In genomic region chr1:206912445-206913095, GRCh38 we compare ENCODE assay signal across 8 cellular contexts. TPM values are rescaled to one million over a fixed set of nuclear protein-coding genes. Genes with fewer than 3 reads are reported as not detected.
DNase-seq lines count a peak whose midpoint lies in the region; ATAC-seq and TF ChIP-seq lines count a peak whose summit lies in the region.

No MANE protein-coding gene starts in this region.

- H3K4me3 Mint-ChIP-seq in activated naive CD8-positive, alpha-beta T cell treated with anti-CD3 and anti-CD28 coated beads for 36 hours: peak overlapping the region; percentile 14
- no peak overlapping the region for H3K4me3 Mint-ChIP-seq in glutamatergic neuron (ENCODE audit: unreplicated experiment)

- DNase-seq in NCI-H1105 (lab: John Stamatoyannopoulos, UW) (peak; percentile 70), SJSA1 (ENCODE audit: low read depth in 1 of 2, low spot score in 2 of 2) (peak; percentile 66 to 73), glutamatergic neuron (peak; percentile 75), trophoblast cell (peak; percentile 69 to 95)
- DNase-seq in activated naive CD8-positive, alpha-beta T cell treated with anti-CD3 and anti-CD28 coated beads for 36 hours: peak; percentile 60

- peak; percentile 85 for TF ChIP-seq CTCF in glutamatergic neuron (IDR thresholded peaks at IDR 0.05; ENCODE audit: partially characterized antibody, unreplicated experiment)

- H3K14ac ChIP-seq in trophoblast cell (ENCODE audit: low read length): no peak overlapping the region

- no CpG with 5 or more reads among the region's 7 CpGs for WGBS in trophoblast cell (ENCODE audit: extremely low coverage, insufficient coverage, insufficient read length)

- H3K27ac ChIP-seq in BLaER1 (no peak overlapping the region), SJSA1 (no peak overlapping the region), trophoblast cell (ENCODE audit: low read depth, low read length) (no peak overlapping the region)

- H2BK5ac ChIP-seq in trophoblast cell (ENCODE audit: low read depth, low read length, poor library complexity): no peak overlapping the region

- H3K79me2 ChIP-seq in trophoblast cell (ENCODE audit: control insufficient read depth, insufficient read depth, low read length, poor library complexity): no peaks in the 10 kb centered on the region

- no peak overlapping the region for H3K4ac ChIP-seq in trophoblast cell (ENCODE audit: low read depth, low read length)

- no peak overlapping the region for H4K91ac ChIP-seq in trophoblast cell (ENCODE audit: low read depth, low read length)

- H3K27ac Mint-ChIP-seq in activated naive CD8-positive, alpha-beta T cell treated with anti-CD3 and anti-CD28 coated beads for 36 hours: peak overlapping the region; percentile 61
- H3K27ac Mint-ChIP-seq in glutamatergic neuron (ENCODE audit: unreplicated experiment): no peak overlapping the region

- H3K23ac ChIP-seq in trophoblast cell (ENCODE audit: low read length): no peak overlapping the region

- no peaks in the 10 kb centered on the region for H3K9me3 ChIP-seq in BLaER1
- no peaks in the 10 kb centered on the region for H3K9me3 ChIP-seq in SJSA1 (replicated peaks)
- H3K9me3 ChIP-seq in trophoblast cell (ENCODE audit: insufficient read depth, low read depth, low read length): no peaks in the 10 kb centered on the region

- H2AFZ ChIP-seq in trophoblast cell (ENCODE audit: insufficient read depth, low read length, poor library complexity): no peak overlapping the region

- H3K4me2 ChIP-seq in BLaER1 (0 out of 2 replicates have a peak overlapping the region, but pooled peaks have one; percentile 10), trophoblast cell (ENCODE audit: low read length) (no peak overlapping the region)

- ATAC-seq in GM19351 (IDR thresholded peaks at IDR 0.05; ENCODE audit: unreplicated experiment) (peak; percentile 57), GM19324 (IDR thresholded peaks at IDR 0.05; ENCODE audit: low FRiP score, unreplicated experiment) (no peak)

- no peak overlapping the region for H3K9ac ChIP-seq in BLaER1
- no peak overlapping the region for H3K9ac ChIP-seq in trophoblast cell (ENCODE audit: low read length)

- peaks cover 33% of the 10 kb centered on the region for H3K27me3 ChIP-seq in BLaER1
- H3K27me3 ChIP-seq in SJSA1 (replicated peaks): no peaks in the 10 kb centered on the region
- H3K27me3 ChIP-seq in trophoblast cell (ENCODE audit: insufficient read depth, low read length): peaks cover 11% of the 10 kb centered on the region

- no peak overlapping the region for H2BK120ac ChIP-seq in trophoblast cell (ENCODE audit: insufficient read depth, low read length, poor library complexity)

- peaks cover 47% of the 10 kb centered on the region for H3K36me3 Mint-ChIP-seq in activated naive CD8-positive, alpha-beta T cell treated with anti-CD3 and anti-CD28 coated beads for 36 hours
- no peaks in the 10 kb centered on the region for H3K36me3 Mint-ChIP-seq in glutamatergic neuron (ENCODE audit: unreplicated experiment)

- H2AK5ac ChIP-seq in trophoblast cell (ENCODE audit: low read length): no peak overlapping the region

- no peak overlapping the region for H4K12ac ChIP-seq in trophoblast cell (ENCODE audit: low read depth, low read length)

- no peak overlapping the region for H4K8ac ChIP-seq in trophoblast cell (ENCODE audit: low read depth, low read length)

- H2BK12ac ChIP-seq in trophoblast cell (ENCODE audit: low read length): no peak overlapping the region

- H3K79me1 ChIP-seq in trophoblast cell (ENCODE audit: low read length): no peaks in the 10 kb centered on the region

- H3K18ac ChIP-seq in trophoblast cell (ENCODE audit: low read length): no peak overlapping the region

- peaks cover 44% of the 10 kb centered on the region for H4K20me1 ChIP-seq in BLaER1

- H3K36me3 ChIP-seq in BLaER1 (peaks cover 26% of the 10 kb centered on the region), SJSA1 (no peaks in the 10 kb centered on the region), trophoblast cell (ENCODE audit: control insufficient read depth in 1 of 2, insufficient read depth in 2 of 2, low read length in 2 of 2) (no peaks in the 10 kb centered on the region)

- no peaks in the 10 kb centered on the region for H3K9me3 Mint-ChIP-seq in activated naive CD8-positive, alpha-beta T cell treated with anti-CD3 and anti-CD28 coated beads for 36 hours
- no peaks in the 10 kb centered on the region for H3K9me3 Mint-ChIP-seq in glutamatergic neuron (ENCODE audit: unreplicated experiment)

- H3K4me3 ChIP-seq in BLaER1 (no peak overlapping the region), SJSA1 (no peak overlapping the region), trophoblast cell (ENCODE audit: low read depth, low read length) (no peak overlapping the region)

- no peaks in the 10 kb centered on the region for H3K27me3 Mint-ChIP-seq in activated naive CD8-positive, alpha-beta T cell treated with anti-CD3 and anti-CD28 coated beads for 36 hours
- H3K27me3 Mint-ChIP-seq in glutamatergic neuron (ENCODE audit: unreplicated experiment): peaks cover 13% of the 10 kb centered on the region

- H3K4me1 ChIP-seq in BLaER1 (peaks cover 71% of the 10 kb centered on the region), SJSA1 (replicated peaks) (peaks cover 12% of the 10 kb centered on the region), trophoblast cell (ENCODE audit: control insufficient read depth in 1 of 2, insufficient read depth in 2 of 2, low read length in 2 of 2) (peaks cover 7% of the 10 kb centered on the region in 2 experiments)

- peaks cover 80% of the 10 kb centered on the region for H3K4me1 Mint-ChIP-seq in activated naive CD8-positive, alpha-beta T cell treated with anti-CD3 and anti-CD28 coated beads for 36 hours
- no peaks in the 10 kb centered on the region for H3K4me1 Mint-ChIP-seq in glutamatergic neuron (ENCODE audit: low read depth, unreplicated experiment)

RNA-seq across cellular contexts. Expression of gene FCMR, which starts 9.2 kb away (rescaled TPM):
- total RNA-seq in SJSA1 (2014; rRNA removed; shearing (Covaris generic)): 2.0 and 11.7 TPM in 2 replicates
- total RNA-seq in activated naive CD8-positive, alpha-beta T cell treated with anti-CD3 and anti-CD28 coated beads for 36 hours: 10 to 100 TPM; 42.9 to 45.5 TPM
- not detected for total RNA-seq in glutamatergic neuron (ENCODE audit: unreplicated experiment)
- polyA plus RNA-seq in trophoblast cell (2013): 0.07 and 0.19 TPM in 2 replicates

RNA-seq across cellular contexts. Expression of gene IL24, which starts 15.3 kb away (rescaled TPM):
- 1.5 and 3.5 TPM in 2 replicates for total RNA-seq in SJSA1 (2014; rRNA removed; shearing (Covaris generic))
- total RNA-seq in activated naive CD8-positive, alpha-beta T cell treated with anti-CD3 and anti-CD28 coated beads for 36 hours: under 1 TPM; 0.54 to 0.72 TPM
- not detected for total RNA-seq in glutamatergic neuron (ENCODE audit: unreplicated experiment)
- polyA plus RNA-seq in trophoblast cell (2013): 0.06 TPM in 1 of 2 replicates, not detected in the other

RNA-seq across cellular contexts. Expression of gene PIGR, which starts 33.7 kb away (rescaled TPM):
- total RNA-seq in SJSA1 (2014; rRNA removed; shearing (Covaris generic)): not detected in 2 replicates
- total RNA-seq in activated naive CD8-positive, alpha-beta T cell treated with anti-CD3 and anti-CD28 coated beads for 36 hours: under 1 TPM; 0.08 to 0.10 TPM
- not detected for total RNA-seq in glutamatergic neuron (ENCODE audit: unreplicated experiment)
- polyA plus RNA-seq in trophoblast cell (2013): not detected in 2 replicates

RNA-seq across cellular contexts. Expression of gene IL20, which starts 47.1 kb away (rescaled TPM):
- 0.25 and 0.53 TPM in 2 replicates for total RNA-seq in SJSA1 (2014; rRNA removed; shearing (Covaris generic))
- not detected for total RNA-seq in activated naive CD8-positive, alpha-beta T cell treated with anti-CD3 and anti-CD28 coated beads for 36 hours
- not detected for total RNA-seq in glutamatergic neuron (ENCODE audit: unreplicated experiment)
- polyA plus RNA-seq in trophoblast cell (2013): not detected in 2 replicates

RNA-seq across cellular contexts. Expression of gene FCAMR, which starts 57.7 kb away (rescaled TPM):
- not detected in 2 replicates for total RNA-seq in SJSA1 (2014; rRNA removed; shearing (Covaris generic))
- not detected for total RNA-seq in activated naive CD8-positive, alpha-beta T cell treated with anti-CD3 and anti-CD28 coated beads for 36 hours
- not detected for total RNA-seq in glutamatergic neuron (ENCODE audit: unreplicated experiment)
- 0.01 TPM in 1 of 2 replicates, not detected in the other for polyA plus RNA-seq in trophoblast cell (2013)
